In genomic region chr19:53869805-53870484, GRCh38 we compare ENCODE assay signal across 7 cellular contexts. TPM values are rescaled to one million over a fixed set of nuclear protein-coding genes. Genes with fewer than 3 reads are reported as not detected.
A peak's percentile ranks its signal among the peaks of the same experiment; 100 is the strongest.
DNase-seq lines count a peak whose midpoint lies in the region; ATAC-seq, FAIRE-seq and TF ChIP-seq lines count a peak whose summit lies in the region.
"Not testable (repeated sequence)": the region's sequence is repeated elsewhere in the genome, so short reads cannot be mapped to it uniquely, and the experiment has no call there.
"Had no signal": no experiment of that assay in that cellular context is flagged by ENCODE, and none has a peak within 500 bp of the region (broad histone marks: within the 10 kb centered on the region; RNA-seq: fewer than 3 reads in every experiment).

No MANE protein-coding gene starts in this region.

- not testable (repeated sequence) for H3K27me3 ChIP-seq in dorsolateral prefrontal cortex; trophoblast cell (ENCODE audit: insufficient read depth, low read length)

- not testable (repeated sequence) for H2AFZ ChIP-seq in trophoblast cell (ENCODE audit: insufficient read depth, low read length, poor library complexity)

- H3K4me1 Mint-ChIP-seq in HFFc6 (ENCODE audit: low read depth) = peaks cover 53% of the 10 kb centered on the region
- H3K4me1 Mint-ChIP-seq in activated CD8-positive, alpha-beta T cell treated with anti-CD3 and anti-CD28 coated beads, Interleukin-2, amount 10 ng/mL, durations not matched to agents 7 days and 5 days (ENCODE audit: low read depth) = peaks cover 58% of the 10 kb centered on the region

- not testable (repeated sequence) for H3K36me3 ChIP-seq in kidney (ENCODE audit: control insufficient read depth in 1 of 2, insufficient read depth in 2 of 2, low read length in 2 of 2)
- H3K36me3 ChIP-seq in trophoblast cell (ENCODE audit: control insufficient read depth in 1 of 2, insufficient read depth in 2 of 2, low read length in 2 of 2) = peaks cover 37 to 40% of the 10 kb centered on the region in 2 experiments

- peak overlapping the region; percentile 52 for H4K91ac ChIP-seq in trophoblast cell (ENCODE audit: low read depth, low read length)

- FAIRE-seq in kidney (lab: Jason Lieb, UNC) = not testable (repeated sequence)

- not testable (repeated sequence) for DNase-seq in HFFc6; activated CD8-positive, alpha-beta T cell treated with anti-CD3 and anti-CD28 coated beads, Interleukin-2, amount 10 ng/mL, durations not matched to agents 7 days and 5 days; dorsolateral prefrontal cortex; kidney; trophoblast cell

- peaks cover 48% of the 10 kb centered on the region for H3K36me3 Mint-ChIP-seq in HFFc6 (ENCODE audit: low read depth)
- H3K36me3 Mint-ChIP-seq in activated CD8-positive, alpha-beta T cell treated with anti-CD3 and anti-CD28 coated beads, Interleukin-2, amount 10 ng/mL, durations not matched to agents 7 days and 5 days (ENCODE audit: low read depth) = peaks cover 39% of the 10 kb centered on the region

- H3K79me2 ChIP-seq in trophoblast cell (ENCODE audit: control insufficient read depth, insufficient read depth, low read length, poor library complexity) = peaks cover 22% of the 10 kb centered on the region

- H3K4me2 ChIP-seq in trophoblast cell (ENCODE audit: low read length) = peak overlapping the region; percentile 59

- POLR2A ChIA-PET in activated CD8-positive, alpha-beta T cell treated with anti-CD3 and anti-CD28 coated beads, Interleukin-2, amount 10 ng/mL, durations not matched to agents 7 days and 5 days (lab: Charles Lee) = not testable (repeated sequence)

- ATAC-seq in activated CD8-positive, alpha-beta T cell treated with anti-CD3 and anti-CD28 coated beads, Interleukin-2, amount 10 ng/mL, durations not matched to agents 7 days and 5 days = not testable (repeated sequence)

- not testable (repeated sequence) for H3K23ac ChIP-seq in trophoblast cell (ENCODE audit: low read length)

- no CpG with 5 or more reads among the region's 24 CpGs for WGBS in trophoblast cell (ENCODE audit: extremely low coverage, insufficient coverage, insufficient read length)

- H2BK5ac ChIP-seq in trophoblast cell (ENCODE audit: low read depth, low read length, poor library complexity) = peak overlapping the region; percentile 36

- H2BK12ac ChIP-seq in trophoblast cell (ENCODE audit: low read length) = not testable (repeated sequence)

- peak overlapping the region; percentile 51 to 88 (median 73) for H3K4me3 ChIP-seq in dorsolateral prefrontal cortex
- peak overlapping the region; percentile 72 to 76 for H3K4me3 ChIP-seq in kidney (ENCODE audit: low read length in 2 of 2)
- H3K4me3 ChIP-seq in trophoblast cell (ENCODE audit: low read depth, low read length) = peak overlapping the region; percentile 92

- peaks cover 55% of the 10 kb centered on the region for H3K27me3 Mint-ChIP-seq in HFFc6 (ENCODE audit: insufficient read depth)
- H3K27me3 Mint-ChIP-seq in activated CD8-positive, alpha-beta T cell treated with anti-CD3 and anti-CD28 coated beads, Interleukin-2, amount 10 ng/mL, durations not matched to agents 7 days and 5 days (ENCODE audit: low read depth) = not testable (repeated sequence)

- H3K4me1 ChIP-seq in kidney (ENCODE audit: control insufficient read depth in 1 of 2, insufficient read depth in 1 of 2, low read depth in 1 of 2, low read length in 2 of 2) = not testable (repeated sequence)
- H3K4me1 ChIP-seq in trophoblast cell (ENCODE audit: control insufficient read depth in 1 of 2, insufficient read depth in 2 of 2, low read length in 2 of 2) = peaks cover 12 to 15% of the 10 kb centered on the region in 2 experiments

- peak overlapping the region in 57 of 59 donors; percentile 46 to 99 (median 96) for H3K27ac ChIP-seq in dorsolateral prefrontal cortex
- peak overlapping the region; percentile 80 to 83 for H3K27ac ChIP-seq in kidney (ENCODE audit: low read depth in 2 of 2, low read length in 2 of 2)
- peak overlapping the region; percentile 5 for H3K27ac ChIP-seq in trophoblast cell (ENCODE audit: low read depth, low read length)

- peak overlapping the region; percentile 36 for H3K14ac ChIP-seq in trophoblast cell (ENCODE audit: low read length)

- intact Hi-C loops in dorsolateral prefrontal cortex (cut with DNase I); kidney (cut with DNase I): not testable (repeated sequence)

- H3K4me3 Mint-ChIP-seq in HFFc6 = peak overlapping the region; percentile 100
- peak overlapping the region; percentile 97 for H3K4me3 Mint-ChIP-seq in activated CD8-positive, alpha-beta T cell treated with anti-CD3 and anti-CD28 coated beads, Interleukin-2, amount 10 ng/mL, durations not matched to agents 7 days and 5 days

- H3K27ac Mint-ChIP-seq in HFFc6 = peak overlapping the region; percentile 100
- H3K27ac Mint-ChIP-seq in activated CD8-positive, alpha-beta T cell treated with anti-CD3 and anti-CD28 coated beads, Interleukin-2, amount 10 ng/mL, durations not matched to agents 7 days and 5 days = peak overlapping the region; percentile 91

- peak overlapping the region; percentile 76 for H3K18ac ChIP-seq in trophoblast cell (ENCODE audit: low read length)

- H3K9me3 Mint-ChIP-seq in HFFc6 = peaks cover 11% of the 10 kb centered on the region
- not testable (repeated sequence) for H3K9me3 Mint-ChIP-seq in activated CD8-positive, alpha-beta T cell treated with anti-CD3 and anti-CD28 coated beads, Interleukin-2, amount 10 ng/mL, durations not matched to agents 7 days and 5 days (ENCODE audit: insufficient read depth)

- peaks cover 26% of the 10 kb centered on the region for H3K79me1 ChIP-seq in trophoblast cell (ENCODE audit: low read length)

- peak overlapping the region in 1 of 2 donors; percentile 88 for H3K9ac ChIP-seq in kidney (ENCODE audit: low read length in 2 of 2)
- peak overlapping the region; percentile 57 for H3K9ac ChIP-seq in trophoblast cell (ENCODE audit: low read length)

- not testable (repeated sequence) for H2BK120ac ChIP-seq in trophoblast cell (ENCODE audit: insufficient read depth, low read length, poor library complexity)

- peak overlapping the region; percentile 92 for H3K4ac ChIP-seq in trophoblast cell (ENCODE audit: low read depth, low read length)

- not testable (repeated sequence) for H3K9me3 ChIP-seq in kidney (ENCODE audit: control insufficient read depth in 1 of 2, low read length in 2 of 2); trophoblast cell (ENCODE audit: insufficient read depth, low read depth, low read length)

- H2AK5ac ChIP-seq in trophoblast cell (ENCODE audit: low read length) = not testable (repeated sequence)

- peak overlapping the region; percentile 52 for H4K8ac ChIP-seq in trophoblast cell (ENCODE audit: low read depth, low read length)

- CTCF ChIA-PET in activated CD8-positive, alpha-beta T cell treated with anti-CD3 and anti-CD28 coated beads, Interleukin-2, amount 10 ng/mL, durations not matched to agents 7 days and 5 days (lab: Charles Lee) = interaction anchor here (1.0 kb wide), 1 partner anchor 12 kb away, joined by 4 read pairs; the partner anchor contains the start of gene PRKCG

- not testable (repeated sequence) for TF ChIP-seq CTCF in HFFc6 (IDR thresholded peaks at IDR 0.05); dorsolateral prefrontal cortex (IDR thresholded peaks at IDR 0.05 in 54 of 56, conservative IDR thresholded peaks at IDR 0.05 in 2 of 56; ENCODE audit: low read depth in 1 of 56, partially characterized antibody in 56 of 56); kidney (IDR thresholded peaks at IDR 0.05; ENCODE audit: borderline replicate concordance, extremely low read depth, insufficient read depth)

- not testable (repeated sequence) for H4K12ac ChIP-seq in trophoblast cell (ENCODE audit: low read depth, low read length)

RNA-seq across cellular contexts. Expression of gene MYADM, which starts 2.3 kb away (rescaled TPM):
- 100 to 1,000 TPM; 304 to 350 (median 316) TPM for total RNA-seq in HFFc6 (2021; fragmentation: NEBNext Ultra II Directional; extraction: Animal tissue kit (Norgen Biotek cat#: 25700))
- 10 to 100 TPM; 92.9 to 98.1 TPM for total RNA-seq in activated CD8-positive, alpha-beta T cell treated with anti-CD3 and anti-CD28 coated beads, Interleukin-2, amount 10 ng/mL, durations not matched to agents 7 days and 5 days
- total RNA-seq in dorsolateral prefrontal cortex (10 to 100 TPM; 34.7 to 86.2 (median 66.1) TPM), kidney (90.3 TPM)
- 13.1 TPM for polyA plus RNA-seq in kidney (ENCODE audit: insufficient read depth, low read depth, low replicate concordance)
- 364 and 407 TPM in 2 replicates for polyA plus RNA-seq in trophoblast cell (2013)

RNA-seq across cellular contexts. Expression of gene PRKCG, which starts 12.1 kb away (rescaled TPM):
- total RNA-seq in HFFc6 (2021; fragmentation: NEBNext Ultra II Directional; extraction: Animal tissue kit (Norgen Biotek cat#: 25700)) = under 1 TPM in 2 of 6 experiments, not detected in 4; 0.23 to 0.28 TPM
- total RNA-seq in activated CD8-positive, alpha-beta T cell treated with anti-CD3 and anti-CD28 coated beads, Interleukin-2, amount 10 ng/mL, durations not matched to agents 7 days and 5 days = not detected
- total RNA-seq in dorsolateral prefrontal cortex (100 to 1,000 TPM in 10 of 120 experiments, 10 to 100 TPM in 110; 20.3 to 131 (median 70.1) TPM), kidney (not detected)
- polyA plus RNA-seq in kidney (ENCODE audit: insufficient read depth, low read depth, low replicate concordance) = not detected
- polyA plus RNA-seq in trophoblast cell (2013) = 0.25 and 0.36 TPM in 2 replicates
- total RNA-seq: H4, myocyte had no signal

RNA-seq across cellular contexts. Expression of gene CACNG7, which starts 39.1 kb away (rescaled TPM):
- total RNA-seq in HFFc6 (2021; fragmentation: NEBNext Ultra II Directional; extraction: Animal tissue kit (Norgen Biotek cat#: 25700)) = 1 to 10 TPM in 1 of 6 experiments, under 1 TPM in 5; 0.38 to 1.2 (median 0.70) TPM
- total RNA-seq in activated CD8-positive, alpha-beta T cell treated with anti-CD3 and anti-CD28 coated beads, Interleukin-2, amount 10 ng/mL, durations not matched to agents 7 days and 5 days = not detected
- 100 to 1,000 TPM in 11 of 120 experiments, 10 to 100 TPM in 109; 48.4 to 114 (median 84.9) TPM for total RNA-seq in dorsolateral prefrontal cortex
- not detected for total RNA-seq in kidney
- polyA plus RNA-seq in kidney (ENCODE audit: insufficient read depth, low read depth, low replicate concordance) = not detected
- polyA plus RNA-seq in trophoblast cell (2013) = 0.04 and 0.08 TPM in 2 replicates
- total RNA-seq: H4, myocyte had no signal

RNA-seq across cellular contexts. Expression of gene NLRP12, which starts 45.8 kb away (rescaled TPM):
- not detected for total RNA-seq in HFFc6 (2021; fragmentation: NEBNext Ultra II Directional; extraction: Animal tissue kit (Norgen Biotek cat#: 25700))
- total RNA-seq in activated CD8-positive, alpha-beta T cell treated with anti-CD3 and anti-CD28 coated beads, Interleukin-2, amount 10 ng/mL, durations not matched to agents 7 days and 5 days = not detected
- total RNA-seq in dorsolateral prefrontal cortex (1 to 10 TPM in 1 of 120 experiments, under 1 TPM in 80, not detected in 39; 0.10 to 1.3 (median 0.25) TPM), kidney (1.1 TPM)
- not detected for polyA plus RNA-seq in kidney (ENCODE audit: insufficient read depth, low read depth, low replicate concordance)
- 0.26 and 0.29 TPM in 2 replicates for polyA plus RNA-seq in trophoblast cell (2013)
- total RNA-seq: myocyte had no signal

Comparison
In these comparisons a context has a peak if more than half of its experiments do, and no peak if none do; other contexts are left out.
1. H3K27ac ChIP-seq: peak in every context shown above with its lines; median percentile 96 in dorsolateral prefrontal cortex; 82 in kidney; 5 in trophoblast cell.
2. RNA of gene PRKCG, which starts 12.1 kb away (total RNA-seq): 20.3 to 131 TPM in dorsolateral prefrontal cortex; not detected in kidney (single experiment), not detected in activated CD8-positive, alpha-beta T cell treated with anti-CD3 and anti-CD28 coated beads, Interleukin-2, amount 10 ng/mL, durations not matched to agents 7 days and 5 days and 0.23 to 0.28 TPM in HFFc6; every median in the first group is over 10 times any median in the second.
3. RNA of gene CACNG7, which starts 39.1 kb away (total RNA-seq): 48.4 to 114 TPM in dorsolateral prefrontal cortex; 0.38 to 1.2 TPM in HFFc6, not detected in activated CD8-positive, alpha-beta T cell treated with anti-CD3 and anti-CD28 coated beads, Interleukin-2, amount 10 ng/mL, durations not matched to agents 7 days and 5 days and not detected in kidney (single experiment); every median in the first group is over 10 times any median in the second.
4. Peak in every context shown above with its lines, with median percentiles within 50 percentile points of each other: H3K4me3 ChIP-seq.